Comparison of ENCODE assay signal across 38 cellular contexts in the genomic region with DNA sequence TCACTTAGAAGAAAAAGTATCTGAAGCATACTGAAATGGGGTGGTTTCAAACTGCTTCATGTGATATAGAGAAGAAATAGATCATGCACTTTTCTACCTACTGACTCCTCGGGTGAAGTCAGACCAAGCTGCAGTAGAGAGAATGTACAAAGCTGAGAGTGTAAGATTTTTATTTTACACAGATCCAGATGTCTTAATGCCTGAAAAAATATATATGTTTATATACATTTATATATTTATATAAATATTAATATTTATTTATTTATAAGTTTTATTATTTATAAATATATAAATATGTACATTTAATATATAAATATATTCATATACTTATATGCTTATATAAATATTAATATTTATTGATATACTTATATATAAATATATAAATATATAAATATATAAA.
"Had no signal": no experiment of that assay in that cellular context is flagged by ENCODE, and none has a peak within 500 bp of the region (broad histone marks: within the 10 kb centered on the region; RNA-seq: fewer than 3 reads in every experiment).

No MANE protein-coding gene starts in this region.

- DNase-seq: Karpas-422, Kasumi-1, KG1, MG63, MM.1S, MV-4-11, NCI-H1048, NCI-H1092, NCI-H1092 treated with DMSO at 0.1 percent for 48 hours, NCI-H1105, NCI-H1105 treated with DMSO at 0.1 percent for 48 hours, NCI-H1417, NCI-H1417 treated with DMSO at 0.1 percent for 48 hours, NCI-H1436, NCI-H1436 treated with DMSO at 0.1 percent for 48 hours, NCI-H146, NCI-H1694, NCI-H1694 treated with DMSO at 0.1 percent for 48 hours, NCI-H187, NCI-H187 treated with DMSO at 0.1 percent for 48 hours, NCI-H1930, NCI-H2029, NCI-H2029 treated with DMSO at 0.1 percent for 48 hours, NCI-H2081, NCI-H2081 treated with DMSO at 0.1 percent for 48 hours, NCI-H2107, NCI-H2171, NCI-H2171 treated with DMSO at 0.1 percent for 48 hours, NCI-H2227 treated with DMSO at 0.1 percent for 48 hours, NCI-H226, NCI-H345, NCI-H446, NCI-H446 treated with DMSO at 0.1 percent for 48 hours, NCI-H510A, NCI-H510A treated with DMSO at 0.1 percent for 48 hours, NCI-H524, NCI-H524 treated with DMSO at 0.1 percent for 48 hours, NCI-H526 had no signal
